Comparison of ENCODE assay signal across 1 cellular context in the genomic region with DNA sequence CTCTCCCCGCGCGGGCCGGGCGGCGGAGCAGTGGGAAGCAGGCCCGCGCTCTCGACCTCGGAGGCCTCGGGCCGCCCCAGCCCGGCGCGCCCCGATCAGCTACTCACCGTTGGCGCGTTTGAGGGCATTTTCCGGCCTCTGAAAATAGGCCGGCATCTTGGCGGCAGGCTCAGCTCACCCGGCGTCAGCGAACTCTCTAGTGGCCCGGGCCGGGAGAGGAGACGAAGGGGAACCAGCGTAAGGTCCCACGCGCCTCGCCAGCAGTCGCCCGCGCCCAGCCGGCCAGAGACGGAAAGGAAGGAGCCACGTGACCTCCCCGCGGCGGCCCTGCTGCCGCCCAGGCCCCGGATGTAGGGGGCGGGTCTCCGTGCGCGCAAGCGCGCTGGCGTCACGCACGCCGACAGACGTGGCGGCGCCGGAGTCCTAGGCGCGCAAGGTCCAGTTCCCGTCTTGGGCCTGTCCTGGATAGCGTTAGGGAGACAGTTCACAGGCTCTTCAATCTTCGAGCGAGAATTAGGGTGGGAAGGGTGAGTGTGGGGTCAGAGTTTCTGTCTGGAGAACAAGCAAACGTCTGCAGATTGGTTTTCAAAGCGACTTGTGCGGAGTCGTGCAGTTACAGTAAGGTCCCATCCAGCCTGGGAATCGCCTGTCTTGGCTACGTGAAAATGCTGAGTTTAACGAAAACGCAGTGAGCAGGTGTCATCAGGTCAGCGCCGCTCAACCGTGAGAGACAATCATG.
TF ChIP-seq lines count a peak whose summit lies in the region.

A gene with protein sequence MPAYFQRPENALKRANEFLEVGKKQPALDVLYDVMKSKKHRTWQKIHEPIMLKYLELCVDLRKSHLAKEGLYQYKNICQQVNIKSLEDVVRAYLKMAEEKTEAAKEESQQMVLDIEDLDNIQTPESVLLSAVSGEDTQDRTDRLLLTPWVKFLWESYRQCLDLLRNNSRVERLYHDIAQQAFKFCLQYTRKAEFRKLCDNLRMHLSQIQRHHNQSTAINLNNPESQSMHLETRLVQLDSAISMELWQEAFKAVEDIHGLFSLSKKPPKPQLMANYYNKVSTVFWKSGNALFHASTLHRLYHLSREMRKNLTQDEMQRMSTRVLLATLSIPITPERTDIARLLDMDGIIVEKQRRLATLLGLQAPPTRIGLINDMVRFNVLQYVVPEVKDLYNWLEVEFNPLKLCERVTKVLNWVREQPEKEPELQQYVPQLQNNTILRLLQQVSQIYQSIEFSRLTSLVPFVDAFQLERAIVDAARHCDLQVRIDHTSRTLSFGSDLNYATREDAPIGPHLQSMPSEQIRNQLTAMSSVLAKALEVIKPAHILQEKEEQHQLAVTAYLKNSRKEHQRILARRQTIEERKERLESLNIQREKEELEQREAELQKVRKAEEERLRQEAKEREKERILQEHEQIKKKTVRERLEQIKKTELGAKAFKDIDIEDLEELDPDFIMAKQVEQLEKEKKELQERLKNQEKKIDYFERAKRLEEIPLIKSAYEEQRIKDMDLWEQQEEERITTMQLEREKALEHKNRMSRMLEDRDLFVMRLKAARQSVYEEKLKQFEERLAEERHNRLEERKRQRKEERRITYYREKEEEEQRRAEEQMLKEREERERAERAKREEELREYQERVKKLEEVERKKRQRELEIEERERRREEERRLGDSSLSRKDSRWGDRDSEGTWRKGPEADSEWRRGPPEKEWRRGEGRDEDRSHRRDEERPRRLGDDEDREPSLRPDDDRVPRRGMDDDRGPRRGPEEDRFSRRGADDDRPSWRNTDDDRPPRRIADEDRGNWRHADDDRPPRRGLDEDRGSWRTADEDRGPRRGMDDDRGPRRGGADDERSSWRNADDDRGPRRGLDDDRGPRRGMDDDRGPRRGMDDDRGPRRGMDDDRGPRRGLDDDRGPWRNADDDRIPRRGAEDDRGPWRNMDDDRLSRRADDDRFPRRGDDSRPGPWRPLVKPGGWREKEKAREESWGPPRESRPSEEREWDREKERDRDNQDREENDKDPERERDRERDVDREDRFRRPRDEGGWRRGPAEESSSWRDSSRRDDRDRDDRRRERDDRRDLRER (N-terminal part only) (minus strand): TSS at position 297 of the 739 bp plus-strand sequence. CDS start 141 bp downstream, at position 156.

TF ChIP-seq in HepG2, 621 proteins besides CTCF, POLR2A, EP300 and RAD21 (continued from another document):
- peak; percentile 93 for TF ChIP-seq ZFY (CRISPR knock-in tag; IDR thresholded peaks at IDR 0.05)
- no peak for TF ChIP-seq NPAS2 (CRISPR knock-in tag; IDR thresholded peaks at IDR 0.05; ENCODE audit: borderline replicate concordance)
- no peak for TF ChIP-seq HIC2 (CRISPR knock-in tag; IDR thresholded peaks at IDR 0.05; ENCODE audit: low read depth)
- TF ChIP-seq HHEX (CRISPR knock-in tag; IDR thresholded peaks at IDR 0.05), result no peak
- TF ChIP-seq FIP1L1 (IDR thresholded peaks at IDR 0.05; ENCODE audit: borderline replicate concordance, insufficient read depth, low read depth, low read length), result 0 out of 2 replicates have a peak, but pooled peaks have one; percentile 47
- TF ChIP-seq BCL6 (CRISPR knock-in tag; IDR thresholded peaks at IDR 0.05), result no peak; the same call in 1 of the 2 replicates
- TF ChIP-seq ZNF354B (CRISPR knock-in tag; IDR thresholded peaks at IDR 0.05), result 0 out of 2 replicates have a peak, but pooled peaks have one; percentile 8
- TF ChIP-seq NCOR1 (IDR thresholded peaks at IDR 0.05; ENCODE audit: borderline replicate concordance, low read length), result peak; percentile 79
- peak; percentile 78; the same call in 1 of the 2 replicates for TF ChIP-seq ZMYM2 (CRISPR knock-in tag; IDR thresholded peaks at IDR 0.05)
- no peak; the same call in 1 of the 2 replicates for TF ChIP-seq ZSCAN9 (CRISPR knock-in tag; IDR thresholded peaks at IDR 0.05; ENCODE audit: borderline replicate concordance)
- TF ChIP-seq KLF12 (CRISPR knock-in tag; IDR thresholded peaks at IDR 0.05; ENCODE audit: borderline replicate concordance), result no peak
- peak; percentile 90 for TF ChIP-seq ZFX (CRISPR knock-in tag; IDR thresholded peaks at IDR 0.05; ENCODE audit: low read depth)
- TF ChIP-seq HOMEZ (CRISPR knock-in tag; IDR thresholded peaks at IDR 0.05; ENCODE audit: low read depth), result 0 out of 2 replicates have a peak, but pooled peaks have one; percentile 16
- TF ChIP-seq SALL2 (CRISPR knock-in tag; IDR thresholded peaks at IDR 0.05), result peak; percentile 89
- TF ChIP-seq ZNF792 (CRISPR knock-in tag; IDR thresholded peaks at IDR 0.05), result peak; percentile 80
- no peak; the same call in 1 of the 2 replicates for TF ChIP-seq ARHGAP35 (CRISPR knock-in tag; IDR thresholded peaks at IDR 0.05; ENCODE audit: borderline replicate concordance)
- TF ChIP-seq, protein P1, sequence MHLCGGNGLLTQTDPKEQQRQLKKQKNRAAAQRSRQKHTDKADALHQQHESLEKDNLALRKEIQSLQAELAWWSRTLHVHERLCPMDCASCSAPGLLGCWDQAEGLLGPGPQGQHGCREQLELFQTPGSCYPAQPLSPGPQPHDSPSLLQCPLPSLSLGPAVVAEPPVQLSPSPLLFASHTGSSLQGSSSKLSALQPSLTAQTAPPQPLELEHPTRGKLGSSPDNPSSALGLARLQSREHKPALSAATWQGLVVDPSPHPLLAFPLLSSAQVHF (CRISPR knock-in tag; IDR thresholded peaks at IDR 0.05), result peak; percentile 61; the same call in 1 of the 2 replicates
- peak; percentile 54 for TF ChIP-seq ZNF788 (CRISPR knock-in tag; IDR thresholded peaks at IDR 0.05; ENCODE audit: borderline replicate concordance)
- peak; percentile 40; the same call in 1 of the 2 replicates for TF ChIP-seq ATF3 (CRISPR knock-in tag; IDR thresholded peaks at IDR 0.05)
- TF ChIP-seq PRDM4 (CRISPR knock-in tag; IDR thresholded peaks at IDR 0.05; ENCODE audit: borderline replicate concordance), result no peak
- peak; percentile 86; the same call in 1 of the 2 replicates for TF ChIP-seq SIN3A (IDR thresholded peaks at IDR 0.05; ENCODE audit: borderline replicate concordance, low read depth, low read length)
- peak; percentile 90; the same call in 1 of the 2 replicates for TF ChIP-seq ZNF235 (CRISPR knock-in tag; IDR thresholded peaks at IDR 0.05; ENCODE audit: borderline replicate concordance)
- TF ChIP-seq, protein P2, sequence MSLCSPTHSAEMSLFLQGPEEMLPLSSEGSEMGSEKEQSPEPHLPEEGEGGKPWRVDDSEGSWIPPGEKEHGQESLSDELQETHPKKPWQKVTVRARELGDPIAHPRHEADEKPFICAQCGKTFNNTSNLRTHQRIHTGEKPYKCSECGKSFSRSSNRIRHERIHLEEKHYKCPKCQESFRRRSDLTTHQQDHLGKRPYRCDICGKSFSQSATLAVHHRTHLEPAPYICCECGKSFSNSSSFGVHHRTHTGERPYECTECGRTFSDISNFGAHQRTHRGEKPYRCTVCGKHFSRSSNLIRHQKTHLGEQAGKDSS (CRISPR knock-in tag; IDR thresholded peaks at IDR 0.05; ENCODE audit: borderline replicate concordance, low read depth), result no peak
- no peak for TF ChIP-seq XRCC5 (optimal IDR thresholded peaks at IDR 0.05; ENCODE audit: low read length)
- TF ChIP-seq BCLAF1 (IDR thresholded peaks at IDR 0.05), result no peak
- peak; percentile 95 for TF ChIP-seq MYC (CRISPR knock-in tag; IDR thresholded peaks at IDR 0.05; ENCODE audit: borderline replicate concordance)
- TF ChIP-seq CENPX (CRISPR knock-in tag; IDR thresholded peaks at IDR 0.05), result no peak
- peak; percentile 48; the same call in 1 of the 2 replicates for TF ChIP-seq POGZ (CRISPR knock-in tag; IDR thresholded peaks at IDR 0.05)
- TF ChIP-seq ZNF564 (CRISPR knock-in tag; IDR thresholded peaks at IDR 0.05), result 0 out of 2 replicates have a peak, but pooled peaks have one; percentile 88
- no peak for TF ChIP-seq MLLT10 (CRISPR knock-in tag; IDR thresholded peaks at IDR 0.05)
- TF ChIP-seq ZKSCAN8 (CRISPR knock-in tag; IDR thresholded peaks at IDR 0.05; ENCODE audit: borderline replicate concordance), result peak; percentile 66; the same call in 1 of the 2 replicates
- TF ChIP-seq CREB3 (CRISPR knock-in tag; IDR thresholded peaks at IDR 0.05), result peak; percentile 61; the same call in 1 of the 2 replicates
- peak; percentile 53; the same call in 1 of the 2 replicates for TF ChIP-seq ZNF709 (CRISPR knock-in tag; IDR thresholded peaks at IDR 0.05)
- no peak for TF ChIP-seq ZNF276 (CRISPR knock-in tag; IDR thresholded peaks at IDR 0.05; ENCODE audit: low read depth)
- TF ChIP-seq MEF2D (CRISPR knock-in tag; IDR thresholded peaks at IDR 0.05), result no peak; the same call in 1 of the 2 replicates
